9 cellular contexts compared by ENCODE assay signal in the genomic region with DNA sequence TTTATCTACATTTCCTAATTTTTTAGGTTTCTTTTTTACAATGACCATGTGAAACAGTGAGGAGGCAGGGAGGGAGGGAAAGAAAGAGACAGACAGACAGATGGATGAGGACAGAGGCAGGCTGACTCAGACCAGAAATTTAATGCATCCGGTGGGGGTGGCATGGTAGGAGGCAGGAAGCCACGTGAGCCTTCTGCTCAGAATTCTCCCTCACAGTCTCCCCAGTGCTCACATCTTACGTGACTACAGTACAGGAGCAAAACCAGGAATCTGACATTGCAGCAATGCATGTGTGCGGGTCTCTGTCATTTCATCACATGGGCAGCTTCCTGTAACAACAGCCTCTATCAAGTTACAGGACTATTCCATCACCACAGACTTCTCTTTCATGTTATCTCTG. TPM values are rescaled to one million over a fixed set of nuclear protein-coding genes. Genes with fewer than 3 reads are reported as not detected.
DNase-seq lines count a peak whose midpoint lies in the region; ATAC-seq, FAIRE-seq and TF ChIP-seq lines count a peak whose summit lies in the region.
"Not testable (repeated sequence)": the region's sequence is repeated elsewhere in the genome, so short reads cannot be mapped to it uniquely, and the experiment has no call there.
"Had no signal": no experiment of that assay in that cellular context is flagged by ENCODE, and none has a peak within 500 bp of the region (broad histone marks: within the 10 kb centered on the region; RNA-seq: fewer than 3 reads in every experiment).

No MANE protein-coding gene starts in this region.

- not testable (repeated sequence) for H3K36me3 Mint-ChIP-seq in activated CD8-positive, alpha-beta memory T cell treated with anti-CD3 and anti-CD28 coated beads, Interleukin-2, amount 10 ng/mL, durations not matched to agents 7 days and 5 days; natural killer cell

- not testable (repeated sequence) for H3K4me2 ChIP-seq in A549

- not testable (repeated sequence) for TF ChIP-seq POLR2A in A549 (IDR thresholded peaks at IDR 0.05; ENCODE audit: low read length)

- not testable (repeated sequence) for H3K4me3 Mint-ChIP-seq in activated CD8-positive, alpha-beta memory T cell treated with anti-CD3 and anti-CD28 coated beads, Interleukin-2, amount 10 ng/mL, durations not matched to agents 7 days and 5 days; natural killer cell

- intact Hi-C loops in natural killer cell (cut with micrococcal nuclease), result not testable (repeated sequence)

- CTCF ChIA-PET in A549 (lab: Yijun Ruan, JAX); activated CD8-positive, alpha-beta memory T cell treated with anti-CD3 and anti-CD28 coated beads, Interleukin-2, amount 10 ng/mL, durations not matched to agents 7 days and 5 days (lab: Charles Lee): not testable (repeated sequence)

- not testable (repeated sequence) for FAIRE-seq in A549 (lab: Jason Lieb, UNC)

- TF ChIP-seq RAD21 in A549 (conservative IDR thresholded peaks at IDR 0.05 in 1 of 2, IDR thresholded peaks at IDR 0.05 in 1 of 2), result not testable (repeated sequence)

- not testable (repeated sequence) for H3K27ac Mint-ChIP-seq in activated CD8-positive, alpha-beta memory T cell treated with anti-CD3 and anti-CD28 coated beads, Interleukin-2, amount 10 ng/mL, durations not matched to agents 7 days and 5 days; natural killer cell

- TF ChIP-seq EP300 in A549 (IDR thresholded peaks at IDR 0.05), result not testable (repeated sequence)

- not testable (repeated sequence) for DNase-seq in A549 (ENCODE audit: low read depth in 1 of 2, low spot score in 1 of 2); activated CD8-positive, alpha-beta memory T cell treated with anti-CD3 and anti-CD28 coated beads, Interleukin-2, amount 10 ng/mL, durations not matched to agents 7 days and 5 days; natural killer cell

- TF ChIP-seq CTCF in A549 (IDR thresholded peaks at IDR 0.05); natural killer cell (IDR thresholded peaks at IDR 0.05): not testable (repeated sequence)

- WGBS in A549 (ENCODE audit: missing lambda C conversion rate), result no CpG with 5 or more reads among the region's 4 CpGs

- POLR2A ChIA-PET in A549 (lab: Yijun Ruan, JAX), result not testable (repeated sequence)

- H3K27me3 Mint-ChIP-seq in activated CD8-positive, alpha-beta memory T cell treated with anti-CD3 and anti-CD28 coated beads, Interleukin-2, amount 10 ng/mL, durations not matched to agents 7 days and 5 days; natural killer cell (ENCODE audit: low read depth in 2 of 2): not testable (repeated sequence)

- not testable (repeated sequence) for H3K4me1 Mint-ChIP-seq in activated CD8-positive, alpha-beta memory T cell treated with anti-CD3 and anti-CD28 coated beads, Interleukin-2, amount 10 ng/mL, durations not matched to agents 7 days and 5 days; natural killer cell

- not testable (repeated sequence) for H3K9me3 Mint-ChIP-seq in activated CD8-positive, alpha-beta memory T cell treated with anti-CD3 and anti-CD28 coated beads, Interleukin-2, amount 10 ng/mL, durations not matched to agents 7 days and 5 days (ENCODE audit: low read depth); natural killer cell

- not testable (repeated sequence) for H3K4me1 ChIP-seq in A549

- H3K4me3 ChIP-seq in A549, result not testable (repeated sequence)

- peak; percentile 83 to 85 for ATAC-seq in A549
- peak; percentile 99 for ATAC-seq in GM18907 (IDR thresholded peaks at IDR 0.05; ENCODE audit: unreplicated experiment)
- peak; percentile 99 for ATAC-seq in GM21381 (IDR thresholded peaks at IDR 0.05; ENCODE audit: unreplicated experiment)
- peak; percentile 96 for ATAC-seq in HG02623 (IDR thresholded peaks at IDR 0.05; ENCODE audit: unreplicated experiment)
- peak; percentile 97 for ATAC-seq in HG03066 (IDR thresholded peaks at IDR 0.05; ENCODE audit: low read depth, unreplicated experiment)
- ATAC-seq in HG03520 (IDR thresholded peaks at IDR 0.05; ENCODE audit: unreplicated experiment), result peak; percentile 96
- peak; percentile 99 for ATAC-seq in activated CD8-positive, alpha-beta memory T cell treated with anti-CD3 and anti-CD28 coated beads, Interleukin-2, amount 10 ng/mL, durations not matched to agents 7 days and 5 days
- peak; percentile 89 to 98 (median 96) for ATAC-seq in natural killer cell

- H3K9me3 ChIP-seq in A549, result not testable (repeated sequence)

- H3K27ac ChIP-seq in A549, result not testable (repeated sequence)

RNA-seq across cellular contexts. Expression of a gene that starts 2.3 kb away (rescaled TPM):
- polyA plus RNA-seq in A549 (2011; rRNA removed) (0.40 and 0.44 TPM in 2 replicates), A549 (2017; fragmentation: RNase III; extraction: RNeasy Plus Mini Kit Qiagen cat#74134 plus additional on column Dnase treatment) (0.09 to 0.17 TPM (median 0.14 TPM) in 3 replicates)
- polyA plus RNA-seq in A549 (2012; cell fraction: cytosol; rRNA removed), result 0.04 TPM in 1 of 2 replicates, not detected in the other
- polyA plus RNA-seq in A549 (2012; cell fraction: nucleus; rRNA removed), result not detected in 2 replicates
- polyA minus RNA-seq in A549 (2011; rRNA and poly(A)+ RNA removed), result 0.54 and 0.74 TPM in 2 replicates
- total RNA-seq in activated CD8-positive, alpha-beta memory T cell treated with anti-CD3 and anti-CD28 coated beads, Interleukin-2, amount 10 ng/mL, durations not matched to agents 7 days and 5 days, result under 1 TPM; 0.77 to 0.85 TPM
- under 1 TPM; 0.33 to 0.48 (median 0.40) TPM for total RNA-seq in natural killer cell
- total RNA-seq: WTC11 had no signal
